ENCODE assay signal across 2 cellular contexts in the genomic region with DNA sequence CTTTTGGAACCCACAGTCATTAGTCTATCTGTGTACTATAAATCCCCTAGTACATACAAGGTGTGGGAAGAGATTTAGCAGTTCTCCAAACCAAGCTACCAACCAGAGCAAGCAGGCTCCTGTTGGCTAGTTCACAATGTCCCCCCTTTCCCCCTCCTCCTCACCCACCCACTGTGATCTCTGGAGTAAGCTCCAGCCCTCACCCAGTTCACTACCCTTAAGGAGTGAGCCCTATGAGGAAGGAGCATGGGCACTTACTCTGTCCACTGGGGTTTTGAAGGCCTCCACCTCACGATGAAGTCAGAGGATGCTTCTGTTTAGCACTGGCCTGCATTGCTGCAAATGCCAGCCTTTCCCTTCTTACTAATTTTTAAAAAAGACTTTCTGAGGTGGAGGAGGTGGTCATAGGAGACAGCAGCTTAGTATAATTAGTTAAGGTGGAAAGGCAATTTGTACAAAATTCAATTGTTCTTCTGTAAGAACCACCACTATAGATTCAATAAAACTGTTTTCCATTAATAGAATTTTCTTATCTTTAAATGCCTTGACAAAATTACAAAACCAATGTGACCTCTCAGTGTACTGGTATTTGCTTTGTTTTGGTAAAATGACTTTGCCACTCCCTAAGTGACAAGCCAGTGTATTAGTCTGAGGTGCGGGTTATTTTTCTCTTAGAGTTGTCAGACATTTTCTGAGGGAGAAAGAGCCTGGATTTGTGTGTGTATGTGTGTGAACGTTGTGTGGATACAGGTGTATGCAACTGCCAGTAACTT.
TF ChIP-seq lines count a peak whose summit lies in the region.

No MANE protein-coding gene starts in this region.

TF ChIP-seq in HEK293, 187 proteins besides CTCF, POLR2A, EP300 and RAD21 (continued from another document):
- 0 out of 2 replicates have a peak, but pooled peaks have one; percentile 21 for TF ChIP-seq ZNF398 (tag by site-specific recombination; IDR thresholded peaks at IDR 0.05)
- TF ChIP-seq, protein P1, sequence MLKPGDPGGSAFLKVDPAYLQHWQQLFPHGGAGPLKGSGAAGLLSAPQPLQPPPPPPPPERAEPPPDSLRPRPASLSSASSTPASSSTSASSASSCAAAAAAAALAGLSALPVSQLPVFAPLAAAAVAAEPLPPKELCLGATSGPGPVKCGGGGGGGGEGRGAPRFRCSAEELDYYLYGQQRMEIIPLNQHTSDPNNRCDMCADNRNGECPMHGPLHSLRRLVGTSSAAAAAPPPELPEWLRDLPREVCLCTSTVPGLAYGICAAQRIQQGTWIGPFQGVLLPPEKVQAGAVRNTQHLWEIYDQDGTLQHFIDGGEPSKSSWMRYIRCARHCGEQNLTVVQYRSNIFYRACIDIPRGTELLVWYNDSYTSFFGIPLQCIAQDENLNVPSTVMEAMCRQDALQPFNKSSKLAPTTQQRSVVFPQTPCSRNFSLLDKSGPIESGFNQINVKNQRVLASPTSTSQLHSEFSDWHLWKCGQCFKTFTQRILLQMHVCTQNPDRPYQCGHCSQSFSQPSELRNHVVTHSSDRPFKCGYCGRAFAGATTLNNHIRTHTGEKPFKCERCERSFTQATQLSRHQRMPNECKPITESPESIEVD (tag by site-specific recombination; IDR thresholded peaks at IDR 0.05), result peak; percentile 57; the same call in 1 of the 2 replicates

TF ChIP-seq in WTC11, 78 proteins besides CTCF, POLR2A, EP300 and RAD21 (continued from another document):
- TF ChIP-seq ZNF425 (CRISPR knock-in tag; conservative IDR thresholded peaks at IDR 0.05), result no peak
- no peak for TF ChIP-seq HMGA2 (CRISPR knock-in tag; IDR thresholded peaks at IDR 0.05)
